ENCODE assay signal across 11 cellular contexts in genomic region chr6:113886512-113886911, GRCh38.
"Had no signal": no experiment of that assay in that cellular context is flagged by ENCODE, and none has a peak within 500 bp of the region (broad histone marks: within the 10 kb centered on the region; RNA-seq: fewer than 3 reads in every experiment).

No MANE protein-coding gene starts in this region.

- DNase-seq: GM23248, GOT3, H7, H9, HCEC 1CT, HFFc6 had no signal

- H2AFZ ChIP-seq: GM23248, GM23338 had no signal

- H3K9ac ChIP-seq: GM23248 had no signal

- ATAC-seq: GM23338, HCT116 had no signal

- FAIRE-seq: H1, H54 had no signal

- H3K4me2 ChIP-seq: GM23338 had no signal

- H3K36me3 ChIP-seq: HAP-1 had no signal

- H3K27ac ChIP-seq: GM23248 had no signal

- H3K4me3 ChIP-seq: GM23248, GM23338, HAP-1 had no signal

- H3K9me3 ChIP-seq: HAP-1 had no signal
